12 cellular contexts compared by ENCODE assay signal in genomic region chr2:190360561-190360960, GRCh38. TPM values are rescaled to one million over a fixed set of nuclear protein-coding genes. Genes with fewer than 3 reads are reported as not detected.
DNase-seq lines count a peak whose midpoint lies in the region; ATAC-seq and TF ChIP-seq lines count a peak whose summit lies in the region.
"Had no signal": no experiment of that assay in that cellular context is flagged by ENCODE, and none has a peak within 500 bp of the region (broad histone marks: within the 10 kb centered on the region; RNA-seq: fewer than 3 reads in every experiment).

No MANE protein-coding gene starts in this region.

- POLR2A ChIA-PET in CD4-positive, alpha-beta T cell (lab: Charles Lee) = interaction anchor here (1.2 to 2.7 kb wide), 7 partner anchors 17 to 598 kb away, joined by 3 to 22 read pairs (median 6); partner anchors contain the start of genes HIBCH, INPP1, NEMP2 and OSGEPL1

- H4K20me1 ChIP-seq in KMS-11 (ENCODE audit: insufficient read depth) = no peaks in the 10 kb centered on the region

- H3K27me3 ChIP-seq in CD4-positive, alpha-beta T cell (ENCODE audit: control insufficient read depth, insufficient read depth, low read length) = no peaks in the 10 kb centered on the region
- no peaks in the 10 kb centered on the region for H3K27me3 ChIP-seq in KMS-11 (ENCODE audit: insufficient read depth, low read depth)

- H3K9ac ChIP-seq in KMS-11 = 0 out of 2 replicates have a peak overlapping the region, but pooled peaks have one; percentile 19

- peak overlapping the region; percentile 78; the same call in 1 of the 2 replicates for H2AFZ ChIP-seq in KMS-11 (ENCODE audit: low read depth)

- TF ChIP-seq CTCF in CD4-positive, alpha-beta T cell (IDR thresholded peaks at IDR 0.05) = no peak
- TF ChIP-seq CTCF in KMS-11 (conservative IDR thresholded peaks at IDR 0.05; ENCODE audit: low read depth, low read length) = no peak

- H3K27me3 Mint-ChIP-seq in CD4-positive, alpha-beta T cell = no peaks in the 10 kb centered on the region
- no peaks in the 10 kb centered on the region for H3K27me3 Mint-ChIP-seq in natural killer cell treated with Interleukin-12 subunit alpha and Interleukin-12 subunit beta and Interleukin-15 and Interleukin-18, amount 100 ng/mL, for 72 hours

- peak overlapping the region; percentile 7 for H3K4me3 Mint-ChIP-seq in CD4-positive, alpha-beta T cell
- H3K4me3 Mint-ChIP-seq in natural killer cell treated with Interleukin-12 subunit alpha and Interleukin-12 subunit beta and Interleukin-15 and Interleukin-18, amount 100 ng/mL, for 72 hours = peak overlapping the region; percentile 89

- H3K27ac ChIP-seq in CD4-positive, alpha-beta T cell (ENCODE audit: low read depth, low read length) = peak overlapping the region; percentile 53
- 0 out of 2 replicates have a peak overlapping the region, but pooled peaks have one; percentile 27 for H3K27ac ChIP-seq in KMS-11
- H3K27ac ChIP-seq in caudate nucleus (ENCODE audit: low read depth, low read length) = peak overlapping the region; percentile 93
- H3K27ac ChIP-seq: epithelial cell of prostate, SK-N-MC had no signal

- no peaks in the 10 kb centered on the region for H3K36me3 Mint-ChIP-seq in CD4-positive, alpha-beta T cell (ENCODE audit: low read depth)
- no peaks in the 10 kb centered on the region for H3K36me3 Mint-ChIP-seq in natural killer cell treated with Interleukin-12 subunit alpha and Interleukin-12 subunit beta and Interleukin-15 and Interleukin-18, amount 100 ng/mL, for 72 hours

- no peaks in the 10 kb centered on the region for H3K36me3 ChIP-seq in KMS-11 (ENCODE audit: insufficient read depth)

- no peak for DNase-seq in CD4-positive, alpha-beta T cell
- no peak for DNase-seq in caudate nucleus (lab: John Stamatoyannopoulos, UW)
- no peak for DNase-seq in natural killer cell treated with Interleukin-12 subunit alpha and Interleukin-12 subunit beta and Interleukin-15 and Interleukin-18, amount 100 ng/mL, for 72 hours (ENCODE audit: low spot score)
- DNase-seq in NCI-H2171 (lab: John Stamatoyannopoulos, UW) = no peak
- no peak for DNase-seq in NCI-H2227 (lab: John Stamatoyannopoulos, UW; ENCODE audit: unreplicated experiment)
- DNase-seq: NCI-H1417 treated with DMSO at 0.1 percent for 48 hours, NCI-H748 treated with DMSO at 0.1 percent for 48 hours had no signal

- peaks cover 15% of the 10 kb centered on the region for H3K4me1 ChIP-seq in KMS-11 (ENCODE audit: low read depth, poor library complexity, severe bottlenecking)

- H3K79me2 ChIP-seq in KMS-11 (ENCODE audit: insufficient read depth, low read depth) = no peaks in the 10 kb centered on the region

- ATAC-seq in CD4-positive, alpha-beta T cell (ENCODE audit: poor library complexity) = no peak
- no peak for ATAC-seq in natural killer cell treated with Interleukin-12 subunit alpha and Interleukin-12 subunit beta and Interleukin-15 and Interleukin-18, amount 100 ng/mL, for 72 hours
- ATAC-seq in HG02610 (IDR thresholded peaks at IDR 0.05; ENCODE audit: unreplicated experiment) (no peak), HG02938 (IDR thresholded peaks at IDR 0.05; ENCODE audit: unreplicated experiment) (no peak)

- intact Hi-C loops in CD4-positive, alpha-beta T cell (cut with DNase I, micrococcal nuclease) = no loop called here

- H3K4me3 ChIP-seq in KMS-11 (IDR thresholded peaks at IDR 0.05; ENCODE audit: insufficient read depth, low read depth, low read length) = no peak overlapping the region
- H3K4me3 ChIP-seq: SK-N-MC had no signal

- peak overlapping the region; percentile 87 for H3K27ac Mint-ChIP-seq in CD4-positive, alpha-beta T cell
- H3K27ac Mint-ChIP-seq in natural killer cell treated with Interleukin-12 subunit alpha and Interleukin-12 subunit beta and Interleukin-15 and Interleukin-18, amount 100 ng/mL, for 72 hours = peak overlapping the region in 1 of 2 donors; percentile 96

- H3K9me3 ChIP-seq in CD4-positive, alpha-beta T cell (ENCODE audit: control insufficient read depth, low read length) = no peaks in the 10 kb centered on the region

- H3K4me2 ChIP-seq in KMS-11 = peak overlapping the region; percentile 73

- H3K9me3 Mint-ChIP-seq in CD4-positive, alpha-beta T cell = no peaks in the 10 kb centered on the region
- H3K9me3 Mint-ChIP-seq in natural killer cell treated with Interleukin-12 subunit alpha and Interleukin-12 subunit beta and Interleukin-15 and Interleukin-18, amount 100 ng/mL, for 72 hours = no peaks in the 10 kb centered on the region

- CTCF ChIA-PET in CD4-positive, alpha-beta T cell (lab: Charles Lee) = interaction anchor here (0.6 to 0.9 kb wide), 2 partner anchors 52 to 1695 kb away, joined by 3 read pairs; no protein-coding TSS in a partner anchor

- peaks cover 31% of the 10 kb centered on the region for H3K4me1 Mint-ChIP-seq in CD4-positive, alpha-beta T cell (ENCODE audit: low read depth)
- peaks cover 9 to 19% of the 10 kb centered on the region in 2 donors for H3K4me1 Mint-ChIP-seq in natural killer cell treated with Interleukin-12 subunit alpha and Interleukin-12 subunit beta and Interleukin-15 and Interleukin-18, amount 100 ng/mL, for 72 hours (ENCODE audit: low read depth in 2 of 2)

RNA-seq across cellular contexts. Expression of gene INPP1, which starts 17.2 kb away (rescaled TPM):
- total RNA-seq in CD4-positive, alpha-beta T cell = 1 to 10 TPM; 2.0 to 2.7 TPM
- 10 to 100 TPM; 13.5 to 19.4 TPM for total RNA-seq in natural killer cell treated with Interleukin-12 subunit alpha and Interleukin-12 subunit beta and Interleukin-15 and Interleukin-18, amount 100 ng/mL, for 72 hours

RNA-seq across cellular contexts. Expression of gene HIBCH, which starts 40.9 kb away (rescaled TPM):
- total RNA-seq in CD4-positive, alpha-beta T cell = 1 to 10 TPM; 3.5 to 7.1 TPM
- 10 to 100 TPM; 19.8 to 68.4 TPM for total RNA-seq in natural killer cell treated with Interleukin-12 subunit alpha and Interleukin-12 subunit beta and Interleukin-15 and Interleukin-18, amount 100 ng/mL, for 72 hours

RNA-seq across cellular contexts. Expression of gene MFSD6, which starts 47.6 kb away (rescaled TPM):
- total RNA-seq in CD4-positive, alpha-beta T cell = 10 to 100 TPM; 41.2 to 47.8 TPM
- 10 to 100 TPM; 44.9 to 48.1 TPM for total RNA-seq in natural killer cell treated with Interleukin-12 subunit alpha and Interleukin-12 subunit beta and Interleukin-15 and Interleukin-18, amount 100 ng/mL, for 72 hours

Comparison
In these comparisons a context has a peak if more than half of its experiments do, and no peak if none do; other contexts are left out.
1. H3K27ac ChIP-seq: peak in every context shown above with its lines; median percentile 93 in caudate nucleus; 53 in CD4-positive, alpha-beta T cell; 27 in KMS-11.